In the genomic region with DNA sequence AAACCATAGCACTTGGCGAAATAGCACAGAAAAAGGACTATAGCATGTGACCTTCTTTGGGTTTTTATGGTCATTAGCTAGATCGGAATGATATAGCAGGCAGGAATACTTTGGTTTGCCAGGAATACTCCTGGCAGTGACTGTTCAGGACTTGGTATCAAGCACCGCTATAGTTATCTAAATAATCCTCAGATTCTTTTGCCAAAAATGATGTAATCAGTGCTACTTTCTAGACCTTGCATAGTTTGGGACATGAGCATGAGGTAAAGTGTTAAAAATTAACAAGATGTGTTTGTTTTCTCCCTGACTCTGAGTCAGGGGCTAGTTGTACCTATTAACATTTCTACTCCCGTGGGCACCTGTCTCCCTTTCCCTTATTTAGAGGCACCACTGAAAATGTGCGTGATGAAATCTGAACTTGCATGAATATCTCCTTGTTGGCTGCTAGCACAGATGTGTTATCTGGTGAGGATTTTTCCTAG, we compare ENCODE assay signal across 24 cellular contexts.
DNase-seq lines count a peak whose midpoint lies in the region; FAIRE-seq and TF ChIP-seq lines count a peak whose summit lies in the region.
"Had no signal": no experiment of that assay in that cellular context is flagged by ENCODE, and none has a peak within 500 bp of the region (broad histone marks: within the 10 kb centered on the region; RNA-seq: fewer than 3 reads in every experiment).

No MANE protein-coding gene starts in this region.

- peak overlapping the region; percentile 42 for H3K27ac ChIP-seq in hepatocyte
- H3K27ac ChIP-seq: spleen had no signal

- H3K27ac Mint-ChIP-seq in Caco-2 (ENCODE audit: unreplicated experiment) = peak overlapping the region; percentile 37
- peak overlapping the region; percentile 70 to 93 (median 91) for H3K27ac Mint-ChIP-seq in nephron
- H3K27ac Mint-ChIP-seq: activated naive CD4-positive, alpha-beta T cell treated with anti-CD3 and anti-CD28 coated beads, Interleukin-2, amount 10 ng/mL, durations not matched to agents 7 days and 5 days; naive B cell; stimulated activated naive B cell treated with anti-CD40 and anti-IgM and Interleukin-4, amounts not matched to agents 10 μg/mL and 1 μg/mL and 100 μg/mL, for 72 hours had no signal

- no TSS peak for BruUV-seq in Caco-2 (replicated peaks; lab: Mats Ljungman, UMichigan)

- H3K4me1 Mint-ChIP-seq in Caco-2 (ENCODE audit: low read depth, unreplicated experiment) (peaks cover 12% of the 10 kb centered on the region), nephron (peaks cover 30% of the 10 kb centered on the region)
- H3K4me1 Mint-ChIP-seq: activated naive CD4-positive, alpha-beta T cell treated with anti-CD3 and anti-CD28 coated beads, Interleukin-2, amount 10 ng/mL, durations not matched to agents 7 days and 5 days had no signal

- peaks cover 4% of the 10 kb centered on the region for H3K36me3 Mint-ChIP-seq in Caco-2 (ENCODE audit: insufficient read depth, unreplicated experiment)
- H3K36me3 Mint-ChIP-seq in nephron (ENCODE audit: low read depth) = no peaks in the 10 kb centered on the region

- peak; percentile 83 for FAIRE-seq in RCC 7860 (lab: Jason Lieb, UNC)
- FAIRE-seq: endometrium, K562 had no signal

- H3K9me3 Mint-ChIP-seq in Caco-2 (ENCODE audit: unreplicated experiment) (no peaks in the 10 kb centered on the region), nephron (no peaks in the 10 kb centered on the region)
- H3K9me3 Mint-ChIP-seq: activated naive CD4-positive, alpha-beta T cell treated with anti-CD3 and anti-CD28 coated beads, Interleukin-2, amount 10 ng/mL, durations not matched to agents 7 days and 5 days; naive B cell; stimulated activated naive B cell treated with anti-CD40 and anti-IgM and Interleukin-4, amounts not matched to agents 10 μg/mL and 1 μg/mL and 100 μg/mL, for 72 hours had no signal

- H3K4me3 ChIP-seq in Caco-2 (ENCODE audit: low read depth, low read length) (no peak overlapping the region), hepatocyte (no peak overlapping the region)
- H3K4me3 ChIP-seq: K562, right atrium auricular region, spleen had no signal

- H3K4me2 ChIP-seq in hepatocyte = no peak overlapping the region
- H3K4me2 ChIP-seq: SK-N-SH had no signal

- H3K79me2 ChIP-seq in hepatocyte = no peaks in the 10 kb centered on the region

- H3K9me2 ChIP-seq in hepatocyte (replicated peaks; ENCODE audit: insufficient read depth) = no peaks in the 10 kb centered on the region

- H3K4me1 ChIP-seq in Caco-2 (peaks cover 11% of the 10 kb centered on the region; the same call in 1 of the 2 replicates), hepatocyte (ENCODE audit: insufficient read depth) (peaks cover 10% of the 10 kb centered on the region)
- H3K4me1 ChIP-seq: spleen had no signal

- H3K36me3 ChIP-seq in Caco-2 (ENCODE audit: control insufficient read depth, insufficient read depth, low read length) (no peaks in the 10 kb centered on the region), hepatocyte (replicated peaks; ENCODE audit: insufficient read depth, low read depth) (no peaks in the 10 kb centered on the region)
- H3K36me3 ChIP-seq: right atrium auricular region, spleen had no signal

- H3K27me3 Mint-ChIP-seq in Caco-2 (ENCODE audit: insufficient read depth, unreplicated experiment) = no peaks in the 10 kb centered on the region
- no peaks in the 10 kb centered on the region for H3K27me3 Mint-ChIP-seq in nephron (ENCODE audit: low read depth)
- H3K27me3 Mint-ChIP-seq: activated naive CD4-positive, alpha-beta T cell treated with anti-CD3 and anti-CD28 coated beads, Interleukin-2, amount 10 ng/mL, durations not matched to agents 7 days and 5 days; stimulated activated naive B cell treated with anti-CD40 and anti-IgM and Interleukin-4, amounts not matched to agents 10 μg/mL and 1 μg/mL and 100 μg/mL, for 72 hours had no signal

- peak in 1 of 2 experiments; percentile 12 for DNase-seq in Caco-2
- peak; percentile 76 for DNase-seq in RCC 7860 (ENCODE audit: low spot score)
- no peak for DNase-seq in hepatocyte (ENCODE audit: low spot score)
- DNase-seq in RKO (ENCODE audit: low spot score) = no peak
- DNase-seq in HuH-7.5 (ENCODE audit: low spot score) = no peak
- no peak for DNase-seq in NCI-H345 (lab: John Stamatoyannopoulos, UW)
- DNase-seq: activated CD4-positive, alpha-beta T cell treated with anti-CD3 and anti-CD28 coated beads for 4 hours; activated naive CD4-positive, alpha-beta T cell treated with anti-CD3 and anti-CD28 coated beads, Interleukin-2, amount 10 ng/mL, durations not matched to agents 7 days and 5 days; activated T-cell treated with anti-CD3 and anti-CD28 coated beads, Interleukin-2, amount 50 U/mL, for 48 hours; dermis blood vessel endothelial cell; GF-D8; left colon; naive B cell; NCI-H1436; occipital lobe; SK-N-SH; spleen; stimulated activated CD4-positive, alpha-beta T cell treated with anti-CD3 and anti-CD28 coated beads, Interleukin-2, amount 100 ng/mL, for 48 hours; stimulated activated naive B cell treated with anti-CD40 and anti-IgM and Interleukin-4, amounts not matched to agents 10 μg/mL and 1 μg/mL and 100 μg/mL, for 72 hours; T-helper 2 cell had no signal

- intact Hi-C loops in Caco-2 (cut with micrococcal nuclease; ENCODE audit: unreplicated experiment) = loop anchor here (1.0 to 2.0 kb wide), 2 partner anchors 38 to 92 kb away; no protein-coding TSS in a partner anchor

- POLR2A ChIA-PET in Caco-2 (lab: Charles Lee) = no interaction called here

- H3K27me3 ChIP-seq in Caco-2 (replicated peaks; ENCODE audit: control insufficient read depth, insufficient read depth, low read length) (no peaks in the 10 kb centered on the region), hepatocyte (no peaks in the 10 kb centered on the region)
- H3K27me3 ChIP-seq: right atrium auricular region, spleen had no signal

- no peak overlapping the region for H2AFZ ChIP-seq in hepatocyte

- no peak for TF ChIP-seq CTCF in Caco-2 (IDR thresholded peaks at IDR 0.05; ENCODE audit: insufficient read depth in 1 of 2, low read depth in 1 of 2, low read length in 1 of 2, severe bottlenecking in 1 of 2, unreplicated experiment in 1 of 2)
- no peak for TF ChIP-seq CTCF in hepatocyte (IDR thresholded peaks at IDR 0.05; ENCODE audit: poor library complexity)
- no peak for TF ChIP-seq CTCF in nephron (IDR thresholded peaks at IDR 0.05; ENCODE audit: unreplicated experiment in 3 of 3)

- 48% methylated on average over 5 of the region's 5 CpGs for WGBS in hepatocyte (ENCODE audit: low lambda C conversion rate, missing lambda C conversion rate)

- CTCF ChIA-PET in Caco-2 (lab: Charles Lee) = no interaction called here

- H4K20me1 ChIP-seq in hepatocyte (ENCODE audit: insufficient read depth, poor library complexity, severe bottlenecking) = no peaks in the 10 kb centered on the region

- H3K9me3 ChIP-seq in Caco-2 (no peaks in the 10 kb centered on the region), hepatocyte (ENCODE audit: low read depth) (no peaks in the 10 kb centered on the region)
- H3K9me3 ChIP-seq: right atrium auricular region, SK-N-SH, spleen had no signal

- H3K4me3 Mint-ChIP-seq in Caco-2 (ENCODE audit: unreplicated experiment) (no peak overlapping the region), nephron (no peak overlapping the region)
- H3K4me3 Mint-ChIP-seq: activated naive CD4-positive, alpha-beta T cell treated with anti-CD3 and anti-CD28 coated beads, Interleukin-2, amount 10 ng/mL, durations not matched to agents 7 days and 5 days; naive B cell; stimulated activated naive B cell treated with anti-CD40 and anti-IgM and Interleukin-4, amounts not matched to agents 10 μg/mL and 1 μg/mL and 100 μg/mL, for 72 hours had no signal
